In genomic region chr11:102396708-102397563, GRCh38 we compare ENCODE assay signal across 13 cellular contexts. TPM values are rescaled to one million over a fixed set of nuclear protein-coding genes. Genes with fewer than 3 reads are reported as not detected.
DNase-seq lines count a peak whose midpoint lies in the region; TF ChIP-seq lines count a peak whose summit lies in the region.
"Had no signal": no experiment of that assay in that cellular context is flagged by ENCODE, and none has a peak within 500 bp of the region (broad histone marks: within the 10 kb centered on the region; RNA-seq: fewer than 3 reads in every experiment).

No MANE protein-coding gene starts in this region.

- no peaks in the 10 kb centered on the region for H3K9me3 Mint-ChIP-seq in activated naive CD4-positive, alpha-beta T cell treated with anti-CD3 and anti-CD28 coated beads for 36 hours
- no peaks in the 10 kb centered on the region for H3K9me3 Mint-ChIP-seq in progenitor cell of endocrine pancreas (ENCODE audit: low read depth)

- no peaks in the 10 kb centered on the region for H3K27me3 Mint-ChIP-seq in activated naive CD4-positive, alpha-beta T cell treated with anti-CD3 and anti-CD28 coated beads for 36 hours (ENCODE audit: low read depth)
- H3K27me3 Mint-ChIP-seq in progenitor cell of endocrine pancreas = no peaks in the 10 kb centered on the region

- no peak overlapping the region for H3K4me3 Mint-ChIP-seq in activated naive CD4-positive, alpha-beta T cell treated with anti-CD3 and anti-CD28 coated beads for 36 hours
- H3K4me3 Mint-ChIP-seq in progenitor cell of endocrine pancreas (ENCODE audit: low read depth) = no peak overlapping the region

- H3K27me3 ChIP-seq in adipocyte (replicated peaks; ENCODE audit: control insufficient read depth, insufficient read depth, low read length) = no peaks in the 10 kb centered on the region
- H3K27me3 ChIP-seq: ascending aorta, gastroesophageal sphincter had no signal

- CTCF ChIA-PET in activated naive CD4-positive, alpha-beta T cell treated with anti-CD3 and anti-CD28 coated beads for 36 hours (lab: Charles Lee) = interaction anchor here (0.9 to 1.4 kb wide), 5 partner anchors 32 to 128 kb away, joined by 3 to 6 read pairs (median 3); no protein-coding TSS in a partner anchor

- H3K36me3 ChIP-seq in adipocyte (ENCODE audit: control insufficient read depth, insufficient read depth, low read length, severe bottlenecking) = peaks cover 74% of the 10 kb centered on the region

- peak overlapping the region; percentile 63 for H3K27ac Mint-ChIP-seq in activated naive CD4-positive, alpha-beta T cell treated with anti-CD3 and anti-CD28 coated beads for 36 hours
- H3K27ac Mint-ChIP-seq in progenitor cell of endocrine pancreas = peak overlapping the region; percentile 86

- no peak for TF ChIP-seq CTCF in progenitor cell of endocrine pancreas (IDR thresholded peaks at IDR 0.05; ENCODE audit: unreplicated experiment)

- no peak overlapping the region for H3K4me3 ChIP-seq in adipocyte (ENCODE audit: low read length)
- H3K4me3 ChIP-seq: ascending aorta, gastroesophageal sphincter had no signal

- no peaks in the 10 kb centered on the region for H3K9me3 ChIP-seq in adipocyte (ENCODE audit: control insufficient read depth, low read length)
- H3K9me3 ChIP-seq: ascending aorta, gastroesophageal sphincter had no signal

- no peak overlapping the region for H3K9ac ChIP-seq in adipocyte (ENCODE audit: low read length)

- peaks cover 48% of the 10 kb centered on the region for H3K4me1 Mint-ChIP-seq in activated naive CD4-positive, alpha-beta T cell treated with anti-CD3 and anti-CD28 coated beads for 36 hours (ENCODE audit: low read depth)
- H3K4me1 Mint-ChIP-seq in progenitor cell of endocrine pancreas (ENCODE audit: low read depth) = no peaks in the 10 kb centered on the region

- no peak for DNase-seq in activated naive CD4-positive, alpha-beta T cell treated with anti-CD3 and anti-CD28 coated beads for 36 hours
- no peak for DNase-seq in activated naive CD4-positive, alpha-beta T cell treated with anti-CD3 and anti-CD28 coated beads, Interleukin-2, amount 50 U/mL, for 16 hours
- DNase-seq in LHCN-M2 (ENCODE audit: low read depth) (peak; percentile 28), adipocyte (ENCODE audit: low read depth) (peak; percentile 28), progenitor cell of endocrine pancreas (ENCODE audit: low spot score, unreplicated experiment) (no peak), T-helper 9 cell (no peak), kidney tubule cell (ENCODE audit: low spot score) (no peak)
- no peak for DNase-seq in stimulated activated CD4-positive, alpha-beta T cell treated with anti-CD3 and anti-CD28 coated beads, Interleukin-2, amount 100 ng/mL, for 48 hours
- DNase-seq: activated CD8-positive, alpha-beta memory T cell treated with anti-CD3 and anti-CD28 coated beads for 24 hours; DMS153; NCI-H510A treated with DMSO at 0.1 percent for 48 hours had no signal

- peaks cover 39% of the 10 kb centered on the region for H3K36me3 Mint-ChIP-seq in activated naive CD4-positive, alpha-beta T cell treated with anti-CD3 and anti-CD28 coated beads for 36 hours (ENCODE audit: low read depth)
- H3K36me3 Mint-ChIP-seq in progenitor cell of endocrine pancreas (ENCODE audit: insufficient read depth) = peaks cover 23% of the 10 kb centered on the region

- intact Hi-C loops in activated naive CD4-positive, alpha-beta T cell treated with anti-CD3 and anti-CD28 coated beads for 36 hours (cut with micrococcal nuclease) = loop anchor here (1.0 kb wide), 10 partner anchors 20 to 631 kb away; partner anchors contain the start of gene BIRC2

- H3K4me1 ChIP-seq in adipocyte (ENCODE audit: control insufficient read depth, insufficient read depth, low read length) = peaks cover 13% of the 10 kb centered on the region
- H3K4me1 ChIP-seq: ascending aorta had no signal

RNA-seq across cellular contexts. Expression of gene BIRC2, which starts 49.9 kb away (rescaled TPM):
- total RNA-seq in activated naive CD4-positive, alpha-beta T cell treated with anti-CD3 and anti-CD28 coated beads for 36 hours = 10 to 100 TPM; 26.6 to 26.9 TPM
- total RNA-seq in LHCN-M2 (2014; rRNA removed) = 65.9 and 77.4 TPM in 2 replicates
- 39.2 TPM for polyA plus RNA-seq in LHCN-M2 (2012)
- total RNA-seq in progenitor cell of endocrine pancreas = 66.3 and 67.2 TPM in 2 replicates

RNA-seq across cellular contexts. Expression of gene TMEM123, which starts 55.6 kb away (rescaled TPM):
- 100 to 1,000 TPM; 232 to 255 TPM for total RNA-seq in activated naive CD4-positive, alpha-beta T cell treated with anti-CD3 and anti-CD28 coated beads for 36 hours
- total RNA-seq in LHCN-M2 (2014; rRNA removed) = 132 and 149 TPM in 2 replicates
- polyA plus RNA-seq in LHCN-M2 (2012) = 66.7 TPM
- 243 and 248 TPM in 2 replicates for total RNA-seq in progenitor cell of endocrine pancreas

Comparison
In these comparisons a context has a peak if more than half of its experiments do, and no peak if none do; other contexts are left out.
1. DNase-seq: peak in LHCN-M2 (single experiment) and adipocyte (single experiment); none in activated naive CD4-positive, alpha-beta T cell treated with anti-CD3 and anti-CD28 coated beads for 36 hours (single experiment), activated naive CD4-positive, alpha-beta T cell treated with anti-CD3 and anti-CD28 coated beads, Interleukin-2, amount 50 U/mL, for 16 hours (single experiment), progenitor cell of endocrine pancreas (single experiment), T-helper 9 cell (single experiment), stimulated activated CD4-positive, alpha-beta T cell treated with anti-CD3 and anti-CD28 coated beads, Interleukin-2, amount 100 ng/mL, for 48 hours (0 of 2) and kidney tubule cell (single experiment).